In the genomic region with DNA sequence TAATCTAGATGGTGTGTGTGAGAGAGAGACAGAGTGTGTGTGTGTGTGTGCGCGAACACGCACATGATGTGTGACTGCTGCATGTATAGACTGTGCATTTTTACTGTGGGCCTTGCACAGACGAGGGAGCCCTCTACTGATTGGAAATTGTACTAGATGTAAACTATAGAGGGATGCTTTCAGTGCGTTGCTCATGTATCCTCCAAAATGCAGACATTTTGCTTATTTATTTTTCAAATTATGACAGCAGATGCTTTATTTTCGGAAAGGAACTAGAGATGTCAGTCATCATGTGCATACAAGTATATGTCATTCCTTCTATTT, we compare ENCODE assay signal across 9 cellular contexts.
DNase-seq lines count a peak whose midpoint lies in the region; ATAC-seq and TF ChIP-seq lines count a peak whose summit lies in the region.
"Had no signal": no experiment of that assay in that cellular context is flagged by ENCODE, and none has a peak within 500 bp of the region (broad histone marks: within the 10 kb centered on the region; RNA-seq: fewer than 3 reads in every experiment).

No MANE protein-coding gene starts in this region.

- H3K4me3 ChIP-seq in GM23248 (no peak overlapping the region), astrocyte of the spinal cord (ENCODE audit: low read depth, low read length) (no peak overlapping the region)
- H3K4me3 ChIP-seq: PC-9 had no signal

- H3K27me3 Mint-ChIP-seq in immature natural killer cell (ENCODE audit: low read depth in 3 of 3): peaks cover 0 to 7% (median 0%) of the 10 kb centered on the region in 3 donors

- DNase-seq in DMS53 treated with DMSO at 0.1 percent for 48 hours (lab: John Stamatoyannopoulos, UW; ENCODE audit: unreplicated experiment) (peak; percentile 15), GM23248 (peak; percentile 58), NCI-H2081 (lab: John Stamatoyannopoulos, UW) (peak; percentile 11 to 52), astrocyte of the spinal cord (ENCODE audit: low read depth, low spot score) (peak; percentile 44), kidney tubule cell (ENCODE audit: low spot score) (peak; percentile 7), immature natural killer cell (no peak)

- no peaks in the 10 kb centered on the region for H3K9me2 ChIP-seq in GM23248 (ENCODE audit: insufficient read depth)

- H3K27ac Mint-ChIP-seq in immature natural killer cell: no peak overlapping the region

- in situ Hi-C loops in GM23248 (cut with MboI) (no loop called here), astrocyte of the spinal cord (cut with HindIII; ENCODE audit: low sequenced_read_pairs) (no loop called here)

- no peaks in the 10 kb centered on the region for H3K9me3 Mint-ChIP-seq in immature natural killer cell

- H3K4me2 ChIP-seq in GM23248 (ENCODE audit: unreplicated experiment): no peak overlapping the region
- H3K4me2 ChIP-seq: PC-9 had no signal

- WGBS in GM23248 (ENCODE audit: low coverage in 1 of 2, low lambda C conversion rate in 2 of 2, missing lambda C conversion rate in 2 of 2), 2 experiments: 27 to 28% methylated on average over 6 of the region's 6 CpGs

- no peaks in the 10 kb centered on the region for H3K9me3 ChIP-seq in GM23248 (ENCODE audit: low read depth)

- H3K79me2 ChIP-seq in GM23248 (ENCODE audit: insufficient read depth): no peaks in the 10 kb centered on the region

- peak; percentile 60 for TF ChIP-seq CTCF in astrocyte of the spinal cord (IDR thresholded peaks at IDR 0.05; ENCODE audit: low read depth, low read length)

- no peak overlapping the region for H2AFZ ChIP-seq in GM23248
- H2AFZ ChIP-seq: PC-9 had no signal

- no peak for ATAC-seq in GM19023 (IDR thresholded peaks at IDR 0.05; ENCODE audit: unreplicated experiment)
- ATAC-seq in GM21447 (IDR thresholded peaks at IDR 0.05; ENCODE audit: unreplicated experiment): no peak

- H3F3A ChIP-seq in GM23248 (ENCODE audit: insufficient read depth): no peaks in the 10 kb centered on the region

- H3K9ac ChIP-seq in GM23248: no peak overlapping the region

- no peak overlapping the region for H3K27ac ChIP-seq in GM23248
- H3K27ac ChIP-seq: PC-9 had no signal

- H3K36me3 ChIP-seq in GM23248 (ENCODE audit: low read depth): no peaks in the 10 kb centered on the region

- no peaks in the 10 kb centered on the region for H3K27me3 ChIP-seq in GM23248 (replicated peaks; ENCODE audit: insufficient read depth)

- no peaks in the 10 kb centered on the region for H3K36me3 Mint-ChIP-seq in immature natural killer cell

- no peaks in the 10 kb centered on the region for H4K20me1 ChIP-seq in GM23248 (ENCODE audit: insufficient read depth)

- no peak overlapping the region for H3K4me3 Mint-ChIP-seq in immature natural killer cell

- H3K4me1 ChIP-seq in GM23248 (ENCODE audit: insufficient read depth): no peaks in the 10 kb centered on the region

- no peaks in the 10 kb centered on the region for H3K4me1 Mint-ChIP-seq in immature natural killer cell

Comparison
In these comparisons a context has a peak if more than half of its experiments do, and no peak if none do; other contexts are left out.
1. DNase-seq: peak in DMS53 treated with DMSO at 0.1 percent for 48 hours (single experiment), GM23248 (single experiment), NCI-H2081 (2 of 2), astrocyte of the spinal cord (single experiment) and kidney tubule cell (single experiment); none in immature natural killer cell (0 of 3).